Comparison of ENCODE assay signal across 13 cellular contexts in the genomic region with DNA sequence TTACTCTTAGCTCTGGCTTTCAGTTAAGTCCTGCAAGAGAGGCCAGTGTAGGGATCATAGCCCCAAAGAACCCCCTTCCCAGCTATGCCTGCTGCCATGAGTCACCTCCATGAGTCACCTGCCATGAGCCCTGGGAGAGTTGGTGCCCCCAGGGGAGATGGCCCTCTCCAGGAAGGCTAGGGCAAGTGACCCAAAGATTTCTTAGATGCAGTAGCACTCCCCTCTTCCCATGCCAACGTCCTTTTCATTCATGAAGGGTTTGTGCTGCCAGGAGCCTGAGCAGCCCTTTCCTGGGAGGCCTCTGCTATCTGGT.
DNase-seq lines count a peak whose midpoint lies in the region; ATAC-seq, FAIRE-seq and TF ChIP-seq lines count a peak whose summit lies in the region.
"Had no signal": no experiment of that assay in that cellular context is flagged by ENCODE, and none has a peak within 500 bp of the region (broad histone marks: within the 10 kb centered on the region; RNA-seq: fewer than 3 reads in every experiment).

No MANE protein-coding gene starts in this region.

- dilution Hi-C loops in keratinocyte (cut with MboI; ENCODE audit: extremely low pct_ligation_motif_present, low sequenced_read_pairs) = no loop called here

- H3K9me3 ChIP-seq in HEK293 (ENCODE audit: control insufficient read depth, insufficient read depth, low read depth, low read length) = no peaks in the 10 kb centered on the region
- no peaks in the 10 kb centered on the region for H3K9me3 ChIP-seq in keratinocyte (ENCODE audit: control insufficient read depth, low read depth, low read length)

- no peaks in the 10 kb centered on the region for H4K20me1 ChIP-seq in keratinocyte (ENCODE audit: control insufficient read depth, extremely low read depth, insufficient read depth, low read length)

- no peak overlapping the region for H2AFZ ChIP-seq in ACC112 (ENCODE audit: low read length, unreplicated experiment)
- H2AFZ ChIP-seq in keratinocyte (ENCODE audit: control insufficient read depth, low read length) = no peak overlapping the region

- no peak for FAIRE-seq in keratinocyte (lab: Jason Lieb, UNC)

- POLR2A ChIA-PET in HEK293 (lab: Yijun Ruan, JAX) = interaction anchor here (0.5 kb wide), 1 partner anchor 43 kb away, joined by 4 read pairs; no protein-coding TSS in a partner anchor

- H3K4me3 Mint-ChIP-seq in activated T-helper 17 cell treated with anti-CD3 and anti-CD28 coated beads, Interleukin-2, amount 50 U/mL, for 72 hours = no peak overlapping the region
- H3K4me3 Mint-ChIP-seq: activated CD8-positive, alpha-beta memory T cell treated with anti-CD3 and anti-CD28 coated beads, Interleukin-2, amount 10 ng/mL, durations not matched to agents 7 days and 5 days; CD8-positive, alpha-beta memory T cell had no signal

- H3K4me2 ChIP-seq in keratinocyte (ENCODE audit: control insufficient read depth, extremely low read depth, insufficient read depth, low read depth, low read length) = peak overlapping the region; percentile 32

- no peak overlapping the region for H3K27ac Mint-ChIP-seq in activated T-helper 17 cell treated with anti-CD3 and anti-CD28 coated beads, Interleukin-2, amount 50 U/mL, for 72 hours
- H3K27ac Mint-ChIP-seq: activated CD8-positive, alpha-beta memory T cell treated with anti-CD3 and anti-CD28 coated beads, Interleukin-2, amount 10 ng/mL, durations not matched to agents 7 days and 5 days had no signal

- H3K27ac ChIP-seq in ACC112 (ENCODE audit: low read depth, low read length) = peak overlapping the region; percentile 66
- no peak overlapping the region for H3K27ac ChIP-seq in HEK293 (ENCODE audit: extremely low read depth, low read depth, low read length)
- peak overlapping the region; percentile 8 for H3K27ac ChIP-seq in keratinocyte (ENCODE audit: control insufficient read depth, insufficient read depth, low read length)

- CTCF ChIA-PET in HEK293 (lab: Yijun Ruan, JAX) = interaction anchor here (0.7 to 2.8 kb wide), 6 partner anchors 10 to 93 kb away, joined by 3 to 7 read pairs (median 4); no protein-coding TSS in a partner anchor

- H3K4me3 ChIP-seq in ACC112 (ENCODE audit: low read depth, low read length) = no peak overlapping the region
- H3K4me3 ChIP-seq in HEK293 (ENCODE audit: low read depth, low read length) = no peak overlapping the region
- H3K4me3 ChIP-seq in keratinocyte (ENCODE audit: control insufficient read depth in 2 of 3, extremely low read depth in 1 of 3, insufficient read depth in 2 of 3, low read depth in 1 of 3, low read length in 3 of 3) = no peak overlapping the region

- TF ChIP-seq CTCF in HEK293 (tag by site-specific recombination; IDR thresholded peaks at IDR 0.05) (no peak), keratinocyte (optimal IDR thresholded peaks at IDR 0.05 in 1 of 3, IDR thresholded peaks at IDR 0.05 in 1 of 3, conservative IDR thresholded peaks at IDR 0.05 in 1 of 3; ENCODE audit: extremely low read depth in 1 of 3, insufficient read depth in 2 of 3, low read length in 3 of 3) (no peak)

- H3K9me3 Mint-ChIP-seq in activated T-helper 17 cell treated with anti-CD3 and anti-CD28 coated beads, Interleukin-2, amount 50 U/mL, for 72 hours = no peaks in the 10 kb centered on the region
- H3K9me3 Mint-ChIP-seq: CD8-positive, alpha-beta memory T cell had no signal

- H3K4me1 Mint-ChIP-seq in activated T-helper 17 cell treated with anti-CD3 and anti-CD28 coated beads, Interleukin-2, amount 50 U/mL, for 72 hours = peaks cover 10% of the 10 kb centered on the region

- H3K27me3 ChIP-seq in ACC112 (ENCODE audit: insufficient read depth, low read length) (no peaks in the 10 kb centered on the region), keratinocyte (ENCODE audit: control insufficient read depth, extremely low read depth, insufficient read depth, low read length) (no peaks in the 10 kb centered on the region)

- ATAC-seq in activated T-helper 17 cell treated with anti-CD3 and anti-CD28 coated beads, Interleukin-2, amount 50 U/mL, for 72 hours (replicated peaks) = peak; percentile 47
- no peak for ATAC-seq in HG03469 (IDR thresholded peaks at IDR 0.05; ENCODE audit: unreplicated experiment)
- ATAC-seq: activated CD8-positive, alpha-beta memory T cell treated with anti-CD3 and anti-CD28 coated beads, Interleukin-2, amount 10 ng/mL, durations not matched to agents 7 days and 5 days had no signal

- H3K36me3 Mint-ChIP-seq in activated T-helper 17 cell treated with anti-CD3 and anti-CD28 coated beads, Interleukin-2, amount 50 U/mL, for 72 hours (ENCODE audit: low read depth) = peaks cover 46% of the 10 kb centered on the region

- H3K9ac ChIP-seq in keratinocyte (ENCODE audit: control insufficient read depth, extremely low read depth, insufficient read depth, low read length) = no peak overlapping the region

- H3K4me1 ChIP-seq in ACC112 (ENCODE audit: control insufficient read depth, insufficient read depth, low read length, unreplicated experiment) (peaks cover 31% of the 10 kb centered on the region), HEK293 (ENCODE audit: control insufficient read depth, insufficient read depth, low read length) (peaks cover 16% of the 10 kb centered on the region), keratinocyte (ENCODE audit: control insufficient read depth, extremely low read depth, insufficient read depth, low read length) (peaks cover 19% of the 10 kb centered on the region)

- peaks cover 3% of the 10 kb centered on the region for H3K9me1 ChIP-seq in keratinocyte (ENCODE audit: control insufficient read depth, extremely low read depth, insufficient read depth, low read length)

- H3K36me3 ChIP-seq in ACC112 (ENCODE audit: insufficient read depth, low read length) (no peaks in the 10 kb centered on the region), HEK293 (ENCODE audit: control insufficient read depth in 2 of 2, insufficient read depth in 1 of 2, low read length in 2 of 2) (peaks cover 0 to 7% of the 10 kb centered on the region in 2 experiments; a peak in 1 of 3 replicates), keratinocyte (ENCODE audit: control insufficient read depth in 2 of 2, extremely low read depth in 1 of 2, insufficient read depth in 2 of 2, low read length in 2 of 2) (no peaks in the 10 kb centered on the region)

- H3K27me3 Mint-ChIP-seq in activated T-helper 17 cell treated with anti-CD3 and anti-CD28 coated beads, Interleukin-2, amount 50 U/mL, for 72 hours = no peaks in the 10 kb centered on the region
- H3K27me3 Mint-ChIP-seq: activated CD8-positive, alpha-beta memory T cell treated with anti-CD3 and anti-CD28 coated beads, Interleukin-2, amount 10 ng/mL, durations not matched to agents 7 days and 5 days; CD8-positive, alpha-beta memory T cell had no signal

- no peak for DNase-seq in keratinocyte (ENCODE audit: low read depth, low spot score)
- DNase-seq in NCI-H2171 (lab: John Stamatoyannopoulos, UW) = no peak
- no peak for DNase-seq in NCI-H345 treated with DMSO at 0.1 percent for 48 hours (lab: John Stamatoyannopoulos, UW; ENCODE audit: unreplicated experiment)
- no peak for DNase-seq in SIG-M5 treated with dmso at 0.1 percent for 504 hours (lab: John Stamatoyannopoulos, UW; ENCODE audit: unreplicated experiment)
- DNase-seq: activated CD8-positive, alpha-beta memory T cell treated with anti-CD3 and anti-CD28 coated beads, Interleukin-2, amount 10 ng/mL, durations not matched to agents 7 days and 5 days; CD8-positive, alpha-beta memory T cell; NCI-H2107; SIG-M5; stimulated activated CD4-positive, alpha-beta T cell treated with anti-CD3 and anti-CD28 coated beads, Interleukin-15, amount 100 ng/mL, for 24 hours had no signal

- H3K79me2 ChIP-seq in ACC112 (ENCODE audit: control insufficient read depth, insufficient read depth, low read length, unreplicated experiment) (no peaks in the 10 kb centered on the region), keratinocyte (ENCODE audit: control insufficient read depth, insufficient read depth, low read length) (no peaks in the 10 kb centered on the region)

TF ChIP-seq in HEK293, 187 proteins besides CTCF, POLR2A, EP300 and RAD21 (continues in another document):
- TF ChIP-seq ZNF184 (tag by site-specific recombination; IDR thresholded peaks at IDR 0.05) (0 out of 2 replicates have a peak, but pooled peaks have one; percentile 36), ZNF394 (tag by site-specific recombination; IDR thresholded peaks at IDR 0.05; ENCODE audit: borderline replicate concordance) (no peak), ZNF423 (tag by site-specific recombination; IDR thresholded peaks at IDR 0.05) (no peak), ZNF600 (tag by site-specific recombination; IDR thresholded peaks at IDR 0.05) (no peak), ZBTB48 (tag by site-specific recombination; IDR thresholded peaks at IDR 0.05) (peak; percentile 84)
- TF ChIP-seq, protein P1, sequence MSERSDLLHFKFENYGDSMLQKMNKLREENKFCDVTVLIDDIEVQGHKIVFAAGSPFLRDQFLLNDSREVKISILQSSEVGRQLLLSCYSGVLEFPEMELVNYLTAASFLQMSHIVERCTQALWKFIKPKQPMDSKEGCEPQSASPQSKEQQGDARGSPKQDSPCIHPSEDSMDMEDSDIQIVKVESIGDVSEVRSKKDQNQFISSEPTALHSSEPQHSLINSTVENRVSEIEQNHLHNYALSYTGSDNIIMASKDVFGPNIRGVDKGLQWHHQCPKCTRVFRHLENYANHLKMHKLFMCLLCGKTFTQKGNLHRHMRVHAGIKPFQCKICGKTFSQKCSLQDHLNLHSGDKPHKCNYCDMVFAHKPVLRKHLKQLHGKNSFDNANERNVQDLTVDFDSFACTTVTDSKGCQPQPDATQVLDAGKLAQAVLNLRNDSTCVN (tag by site-specific recombination; optimal IDR thresholded peaks at IDR 0.05) = peak; percentile 1
- TF ChIP-seq, protein P2, sequence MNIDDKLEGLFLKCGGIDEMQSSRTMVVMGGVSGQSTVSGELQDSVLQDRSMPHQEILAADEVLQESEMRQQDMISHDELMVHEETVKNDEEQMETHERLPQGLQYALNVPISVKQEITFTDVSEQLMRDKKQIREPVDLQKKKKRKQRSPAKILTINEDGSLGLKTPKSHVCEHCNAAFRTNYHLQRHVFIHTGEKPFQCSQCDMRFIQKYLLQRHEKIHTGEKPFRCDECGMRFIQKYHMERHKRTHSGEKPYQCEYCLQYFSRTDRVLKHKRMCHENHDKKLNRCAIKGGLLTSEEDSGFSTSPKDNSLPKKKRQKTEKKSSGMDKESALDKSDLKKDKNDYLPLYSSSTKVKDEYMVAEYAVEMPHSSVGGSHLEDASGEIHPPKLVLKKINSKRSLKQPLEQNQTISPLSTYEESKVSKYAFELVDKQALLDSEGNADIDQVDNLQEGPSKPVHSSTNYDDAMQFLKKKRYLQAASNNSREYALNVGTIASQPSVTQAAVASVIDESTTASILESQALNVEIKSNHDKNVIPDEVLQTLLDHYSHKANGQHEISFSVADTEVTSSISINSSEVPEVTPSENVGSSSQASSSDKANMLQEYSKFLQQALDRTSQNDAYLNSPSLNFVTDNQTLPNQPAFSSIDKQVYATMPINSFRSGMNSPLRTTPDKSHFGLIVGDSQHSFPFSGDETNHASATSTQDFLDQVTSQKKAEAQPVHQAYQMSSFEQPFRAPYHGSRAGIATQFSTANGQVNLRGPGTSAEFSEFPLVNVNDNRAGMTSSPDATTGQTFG (tag by site-specific recombination; IDR thresholded peaks at IDR 0.05; ENCODE audit: borderline replicate concordance) = no peak
